ENCODE assay signal across 8 cellular contexts in genomic region chr22:37244114-37244921, GRCh38. TPM values are rescaled to one million over a fixed set of nuclear protein-coding genes. Genes with fewer than 3 reads are reported as not detected.
A peak's percentile ranks its signal among the peaks of the same experiment; 100 is the strongest.
DNase-seq lines count a peak whose midpoint lies in the region; ATAC-seq, FAIRE-seq and TF ChIP-seq lines count a peak whose summit lies in the region.

TSS of gene RAC2 (minus strand) at chr22:37244269. CDS start at chr22:37244148, 121 bp downstream.

- TF ChIP-seq POLR2A in GM12892 (IDR thresholded peaks at IDR 0.05; ENCODE audit: low read depth, low read length): peak; percentile 95
- TF ChIP-seq POLR2A in vagina (IDR thresholded peaks at IDR 0.05): no peak

- H3K4me3 Mint-ChIP-seq in activated T-cell treated with anti-CD3 and anti-CD28 coated beads, Interleukin-2, amount 50 U/mL, for 24 hours: peak within 1 kb of the TSS; percentile 98

- no peaks in the 10 kb centered on the region for H3K27me3 Mint-ChIP-seq in activated T-cell treated with anti-CD3 and anti-CD28 coated beads, Interleukin-2, amount 50 U/mL, for 24 hours

- H3K36me3 ChIP-seq in PC-9 (ENCODE audit: low read depth) (no peaks in the 10 kb centered on the region), psoas muscle (ENCODE audit: insufficient read depth in 1 of 2, low read depth in 1 of 2) (no peaks in the 10 kb centered on the region), vagina (no peaks in the 10 kb centered on the region), SJCRH30 (no peaks in the 10 kb centered on the region)

- H4K20me1 ChIP-seq in PC-9 (ENCODE audit: insufficient read depth): no peaks in the 10 kb centered on the region

- CTCF ChIA-PET in PC-9 (lab: Charles Lee): interaction anchor here (1.7 kb wide), 1 partner anchor 44 kb away, joined by 5 read pairs; no protein-coding TSS in a partner anchor

- no peaks in the 10 kb centered on the region for H3K9me2 ChIP-seq in PC-9 (ENCODE audit: insufficient read depth)

- TF ChIP-seq CTCF in PC-9 (conservative IDR thresholded peaks at IDR 0.05) (no peak), fibroblast of the aortic adventitia (IDR thresholded peaks at IDR 0.05; ENCODE audit: insufficient read depth, low read length) (no peak), psoas muscle (IDR thresholded peaks at IDR 0.05) (no peak), vagina (IDR thresholded peaks at IDR 0.05) (no peak)

- no TSS peak for BruUV-seq in PC-9 (replicated peaks; lab: Mats Ljungman, UMichigan)

- H3K4me1 Mint-ChIP-seq in activated T-cell treated with anti-CD3 and anti-CD28 coated beads, Interleukin-2, amount 50 U/mL, for 24 hours (ENCODE audit: low read depth): peaks cover 53% of the 10 kb centered on the region

- DNase-seq in GM12892 (ENCODE audit: insufficient read length) (peak; percentile 77), PC-9 (peak; percentile 74 to 76), fibroblast of the aortic adventitia (ENCODE audit: low read depth) (peak; percentile 58), psoas muscle (peak; percentile 60 to 80), vagina (ENCODE audit: extremely low spot score in 2 of 2) (no peak), SJCRH30 (no peak)
- DNase-seq in activated T-cell treated with anti-CD3 and anti-CD28 coated beads, Interleukin-2, amount 50 U/mL, for 24 hours: peak; percentile 94

- H3K36me3 Mint-ChIP-seq in activated T-cell treated with anti-CD3 and anti-CD28 coated beads, Interleukin-2, amount 50 U/mL, for 24 hours (ENCODE audit: low read depth): peaks cover 48% of the 10 kb centered on the region

- H3K4me3 ChIP-seq in PC-9: peak within 1 kb of the TSS; percentile 63
- peak within 1 kb of the TSS; percentile 66 for H3K4me3 ChIP-seq in fibroblast of the aortic adventitia (ENCODE audit: low read depth, low read length)
- H3K4me3 ChIP-seq in psoas muscle: peak within 1 kb of the TSS; percentile 45
- H3K4me3 ChIP-seq in vagina: peak within 1 kb of the TSS; percentile 35 to 38
- no peak within 1 kb of the TSS for H3K4me3 ChIP-seq in SJCRH30

- H3K4me2 ChIP-seq in PC-9: peak within 1 kb of the TSS; percentile 84

- peaks cover 14% of the 10 kb centered on the region; the same call in 1 of the 2 replicates for H3F3A ChIP-seq in PC-9 (ENCODE audit: insufficient read depth, low read depth)

- ATAC-seq in HG02759 (IDR thresholded peaks at IDR 0.05; ENCODE audit: unreplicated experiment): peak; percentile 58
- ATAC-seq in psoas muscle: peak in 3 of 4 donors; percentile 27 to 50 (median 28)

- 0 out of 2 replicates have a peak, but pooled peaks cover 5% of the 10 kb centered on the region for H3K79me2 ChIP-seq in PC-9 (ENCODE audit: low read depth)

- H3K27me3 ChIP-seq in PC-9 (ENCODE audit: insufficient read depth, low read depth) (no peaks in the 10 kb centered on the region), psoas muscle (ENCODE audit: insufficient read depth in 3 of 3, low read length in 2 of 3) (peaks cover 0 to 46% (median 17%) of the 10 kb centered on the region in 3 donors), vagina (no peaks in the 10 kb centered on the region), SJCRH30 (0 out of 2 replicates have a peak, but pooled peaks cover 6% of the 10 kb centered on the region)

- H2AFZ ChIP-seq in PC-9: peak within 1 kb of the TSS; percentile 81

- no peak within 1 kb of the TSS for H3K27ac ChIP-seq in PC-9
- no peak within 1 kb of the TSS for H3K27ac ChIP-seq in psoas muscle
- peak within 1 kb of the TSS; percentile 13 for H3K27ac ChIP-seq in vagina
- H3K27ac ChIP-seq in SJCRH30: no peak within 1 kb of the TSS

- POLR2A ChIA-PET in PC-9 (lab: Charles Lee; ENCODE audit: unreplicated experiment): interaction anchor here (0.7 to 1.0 kb wide), 3 partner anchors 45 to 887 kb away, joined by 3 to 21 read pairs (median 3); no protein-coding TSS in a partner anchor

- no peak for FAIRE-seq in GM12892 (lab: Jason Lieb, UNC)

- intact Hi-C loops in PC-9 (cut with micrococcal nuclease; ENCODE audit: unreplicated experiment): no loop called here
- intact Hi-C loops in psoas muscle (cut with DNase I): no loop called here
- intact Hi-C loops in vagina (cut with DNase I): no loop called here

- H3K27ac Mint-ChIP-seq in activated T-cell treated with anti-CD3 and anti-CD28 coated beads, Interleukin-2, amount 50 U/mL, for 24 hours: peak within 1 kb of the TSS; percentile 98

- no peaks in the 10 kb centered on the region for H3K9me3 Mint-ChIP-seq in activated T-cell treated with anti-CD3 and anti-CD28 coated beads, Interleukin-2, amount 50 U/mL, for 24 hours

- WGBS in psoas muscle, 3 donors: 15 to 21% (median 17%) methylated on average over 20 to 23 of the region's 23 CpGs

- H3K4me1 ChIP-seq in PC-9 (replicated peaks; ENCODE audit: insufficient read depth) (peaks cover 17% of the 10 kb centered on the region), psoas muscle (no peaks in the 10 kb centered on the region), vagina (no peaks in the 10 kb centered on the region), SJCRH30 (no peaks in the 10 kb centered on the region)

- H3K9me3 ChIP-seq in PC-9 (ENCODE audit: insufficient read depth, low read depth) (no peaks in the 10 kb centered on the region), psoas muscle (no peaks in the 10 kb centered on the region), vagina (no peaks in the 10 kb centered on the region), SJCRH30 (replicated peaks) (no peaks in the 10 kb centered on the region)

RNA-seq across cellular contexts. Expression of gene RAC2, which starts in this region (rescaled TPM):
- 247 TPM for polyA plus RNA-seq in GM12892 (2012; ENCODE audit: missing spikeins)
- total RNA-seq in PC-9 (2021): 79.9 and 90.5 TPM in 2 replicates
- 5.6 and 14.4 TPM in 2 replicates for total RNA-seq in fibroblast of the aortic adventitia (ENCODE audit: low replicate concordance)
- total RNA-seq in psoas muscle: 1 to 10 TPM; 2.3 to 5.0 (median 3.0) TPM
- 1 to 10 TPM in 2 of 3 donors, under 1 TPM in 1; 0.90 to 1.8 (median 1.5) TPM for polyA plus RNA-seq in psoas muscle
- total RNA-seq in vagina: 15.7 TPM
- not detected in 2 replicates for total RNA-seq in SJCRH30 (2014; rRNA removed; shearing (Covaris generic))

Comparison
In these comparisons a context has a peak if more than half of its experiments do, and no peak if none do; other contexts are left out.
1. DNase-seq: peak in GM12892 (single experiment), PC-9 (2 of 2), activated T-cell treated with anti-CD3 and anti-CD28 coated beads, Interleukin-2, amount 50 U/mL, for 24 hours (single experiment), fibroblast of the aortic adventitia (single experiment) and psoas muscle (2 of 2); none in vagina (0 of 2) and SJCRH30 (0 of 2).